In genomic region chr3:152466784-152467183, GRCh38 we compare ENCODE assay signal across 7 cellular contexts.
DNase-seq lines count a peak whose midpoint lies in the region; ATAC-seq and TF ChIP-seq lines count a peak whose summit lies in the region.

No MANE protein-coding gene starts in this region.

- peak; percentile 59 for TF ChIP-seq CTCF in fibroblast of mammary gland (conservative IDR thresholded peaks at IDR 0.05; ENCODE audit: control insufficient read depth, insufficient read depth, low read depth, low read length)

- DNase-seq in GM04504 (ENCODE audit: low read depth) (peak; percentile 40), RKO (ENCODE audit: low spot score) (peak; percentile 63), fibroblast of mammary gland (ENCODE audit: low read depth) (peak; percentile 79), renal cortical epithelial cell (ENCODE audit: low read depth) (peak; percentile 35)
- DNase-seq in stimulated activated CD4-positive, alpha-beta T cell treated with anti-CD3 and anti-CD28 coated beads, Interleukin-2, amount 100 ng/mL, for 24 hours: no peak

- ATAC-seq in HG02759 (IDR thresholded peaks at IDR 0.05; ENCODE audit: unreplicated experiment) (peak; percentile 67), HG02588 (IDR thresholded peaks at IDR 0.05; ENCODE audit: unreplicated experiment) (no peak)

- H3K4me3 ChIP-seq in fibroblast of mammary gland (ENCODE audit: control insufficient read depth, low read depth, low read length): no peak overlapping the region

Comparison
In these comparisons a context has a peak if more than half of its experiments do, and no peak if none do; other contexts are left out.
1. DNase-seq: peak in GM04504 (single experiment), RKO (single experiment), fibroblast of mammary gland (single experiment) and renal cortical epithelial cell (single experiment); none in stimulated activated CD4-positive, alpha-beta T cell treated with anti-CD3 and anti-CD28 coated beads, Interleukin-2, amount 100 ng/mL, for 24 hours (0 of 2).